ENCODE assay signal across 8 cellular contexts in genomic region chr14:24179961-24180726, GRCh38. TPM values are rescaled to one million over a fixed set of nuclear protein-coding genes. Genes with fewer than 3 reads are reported as not detected.
DNase-seq lines count a peak whose midpoint lies in the region; ATAC-seq, FAIRE-seq and TF ChIP-seq lines count a peak whose summit lies in the region.

No MANE protein-coding gene starts in this region.

- TF ChIP-seq POLR2A in body of pancreas (IDR thresholded peaks at IDR 0.05) (no peak), thyroid gland (IDR thresholded peaks at IDR 0.05) (no peak)

- H3K9me3 ChIP-seq in body of pancreas (no peaks in the 10 kb centered on the region), thyroid gland (no peaks in the 10 kb centered on the region)

- H3K27me3 ChIP-seq in body of pancreas (no peaks in the 10 kb centered on the region), kidney epithelial cell (ENCODE audit: control insufficient read depth, insufficient read depth, low read length) (no peaks in the 10 kb centered on the region), thyroid gland (no peaks in the 10 kb centered on the region)

- peak overlapping the region; percentile 26 for H3K27ac Mint-ChIP-seq in T-helper 2 cell treated with Interferon-gamma antibody and Interleukin-4, amounts not matched to agents 5 μg/mL and 100 μg/mL, for 36 hours

- no peaks in the 10 kb centered on the region for H3K9me3 Mint-ChIP-seq in T-helper 2 cell treated with Interferon-gamma antibody and Interleukin-4, amounts not matched to agents 5 μg/mL and 100 μg/mL, for 36 hours

- H3K4me1 Mint-ChIP-seq in T-helper 2 cell treated with Interferon-gamma antibody and Interleukin-4, amounts not matched to agents 5 μg/mL and 100 μg/mL, for 36 hours (ENCODE audit: low read depth), result peaks cover 1% of the 10 kb centered on the region

- ATAC-seq in body of pancreas, result peak; percentile 36
- no peak for ATAC-seq in HG02970 (IDR thresholded peaks at IDR 0.05; ENCODE audit: low FRiP score, unreplicated experiment)
- ATAC-seq in HG02798 (IDR thresholded peaks at IDR 0.05; ENCODE audit: poor library complexity, unreplicated experiment), result no peak

- H3K4me3 Mint-ChIP-seq in T-helper 2 cell treated with Interferon-gamma antibody and Interleukin-4, amounts not matched to agents 5 μg/mL and 100 μg/mL, for 36 hours, result no peak overlapping the region

- peaks cover 54% of the 10 kb centered on the region for H3K36me3 Mint-ChIP-seq in T-helper 2 cell treated with Interferon-gamma antibody and Interleukin-4, amounts not matched to agents 5 μg/mL and 100 μg/mL, for 36 hours (ENCODE audit: low read depth)

- H3K27ac ChIP-seq in body of pancreas (peak overlapping the region in 1 of 4 donors; percentile 40), thyroid gland (peak overlapping the region in 2 of 3 donors; percentile 7 to 59)

- H3K27me3 Mint-ChIP-seq in T-helper 2 cell treated with Interferon-gamma antibody and Interleukin-4, amounts not matched to agents 5 μg/mL and 100 μg/mL, for 36 hours (ENCODE audit: low read depth), result no peaks in the 10 kb centered on the region

- H3K4me3 ChIP-seq in body of pancreas, result no peak overlapping the region
- H3K4me3 ChIP-seq in kidney epithelial cell (ENCODE audit: low read depth, low read length), result no peak overlapping the region
- H3K4me3 ChIP-seq in thyroid gland (replicated peaks in 1 of 3), result no peak overlapping the region

- intact Hi-C loops in body of pancreas (cut with DNase I), result no loop called here
- intact Hi-C loops in thyroid gland (cut with DNase I), result no loop called here

- WGBS in body of pancreas, 2 donors, result 76 to 79% methylated on average over 10 to 16 of the region's 16 CpGs
- WGBS in thyroid gland, 2 donors, result 76 to 83% methylated on average over 15 to 16 of the region's 16 CpGs

- no peak for DNase-seq in T-helper 2 cell treated with Interferon-gamma antibody and Interleukin-4, amounts not matched to agents 5 μg/mL and 100 μg/mL, for 36 hours (ENCODE audit: low spot score)
- no peak for DNase-seq in T-helper 2 cell
- DNase-seq in body of pancreas, result peak in 1 of 4 donors; percentile 48
- peak; percentile 96 for DNase-seq in kidney epithelial cell (ENCODE audit: low read depth)
- peak; percentile 24 to 26 for DNase-seq in thyroid gland
- DNase-seq in HTR-8/SVneo (ENCODE audit: insufficient read length, low spot score), result no peak

- no peak for FAIRE-seq in HTR-8/SVneo (lab: Jason Lieb, UNC)

- no peak for TF ChIP-seq CTCF in body of pancreas (IDR thresholded peaks at IDR 0.05)
- TF ChIP-seq CTCF in kidney epithelial cell (IDR thresholded peaks at IDR 0.05; ENCODE audit: insufficient read depth, low read length, poor library complexity, severe bottlenecking), result no peak
- no peak for TF ChIP-seq CTCF in thyroid gland (IDR thresholded peaks at IDR 0.05)

- peaks cover 14 to 36% of the 10 kb centered on the region in 2 donors for H3K36me3 ChIP-seq in body of pancreas (replicated peaks in 1 of 2; ENCODE audit: insufficient read depth in 1 of 2, low read depth in 2 of 2)
- H3K36me3 ChIP-seq in kidney epithelial cell (ENCODE audit: control insufficient read depth, insufficient read depth, low read length), result peaks cover 12% of the 10 kb centered on the region
- peaks cover 33 to 35% of the 10 kb centered on the region in 2 donors for H3K36me3 ChIP-seq in thyroid gland

- H3K4me1 ChIP-seq in body of pancreas (no peaks in the 10 kb centered on the region), thyroid gland (peaks cover 0 to 17% of the 10 kb centered on the region in 2 donors)

RNA-seq across cellular contexts. Expression of gene REC8, which starts 8.3 kb away (rescaled TPM):
- total RNA-seq in body of pancreas (1 to 10 TPM; 7.8 to 8.9 TPM), kidney epithelial cell (69.2 and 77.8 TPM in 2 replicates), thyroid gland (1 to 10 TPM; 4.1 to 7.1 (median 5.4) TPM)

RNA-seq across cellular contexts. Expression of gene IPO4, which starts 8.5 kb away (rescaled TPM):
- 10 to 100 TPM; 30.4 to 73.5 TPM for total RNA-seq in body of pancreas
- total RNA-seq in kidney epithelial cell, result 59.3 and 67.2 TPM in 2 replicates
- total RNA-seq in thyroid gland, result 10 to 100 TPM; 28.1 to 49.0 (median 31.3) TPM

RNA-seq across cellular contexts. Expression of gene TM9SF1, which starts 15.1 kb away (rescaled TPM):
- 10 to 100 TPM; 57.9 to 59.7 TPM for total RNA-seq in body of pancreas
- total RNA-seq in kidney epithelial cell, result 55.6 and 58.1 TPM in 2 replicates
- total RNA-seq in thyroid gland, result 100 to 1,000 TPM in 3 of 4 donors, 10 to 100 TPM in 1; 92.0 to 114 (median 107) TPM

RNA-seq across cellular contexts. Expression of gene IRF9, which starts 19.1 kb away (rescaled TPM):
- 10 to 100 TPM; 12.5 to 21.5 TPM for total RNA-seq in body of pancreas
- 66.5 and 71.3 TPM in 2 replicates for total RNA-seq in kidney epithelial cell
- 10 to 100 TPM; 55.1 to 92.3 (median 70.0) TPM for total RNA-seq in thyroid gland

RNA-seq across cellular contexts. Expression of gene TSSK4, which starts 25.4 kb away (rescaled TPM):
- total RNA-seq in body of pancreas (under 1 TPM in 1 of 2 donors, not detected in 1; 0.26 TPM), kidney epithelial cell (not detected in 2 replicates), thyroid gland (not detected)

Comparison
In these comparisons a context has a peak if more than half of its experiments do, and no peak if none do; other contexts are left out.
1. DNase-seq: peak in kidney epithelial cell (single experiment) and thyroid gland (2 of 2); none in T-helper 2 cell treated with Interferon-gamma antibody and Interleukin-4, amounts not matched to agents 5 μg/mL and 100 μg/mL, for 36 hours (single experiment), T-helper 2 cell (0 of 5) and HTR-8/SVneo (single experiment).